ENCODE assay signal across 9 cellular contexts in genomic region chr12:92745874-92746553, GRCh38. TPM values are rescaled to one million over a fixed set of nuclear protein-coding genes. Genes with fewer than 3 reads are reported as not detected.
DNase-seq lines count a peak whose midpoint lies in the region; ATAC-seq and TF ChIP-seq lines count a peak whose summit lies in the region.
"Had no signal": no experiment of that assay in that cellular context is flagged by ENCODE, and none has a peak within 500 bp of the region (broad histone marks: within the 10 kb centered on the region; RNA-seq: fewer than 3 reads in every experiment).

No MANE protein-coding gene starts in this region.

- no peak overlapping the region for H3K4me3 Mint-ChIP-seq in activated CD8-positive, alpha-beta memory T cell treated with anti-CD3 and anti-CD28 coated beads, Interleukin-2, amount 10 ng/mL, durations not matched to agents 7 days and 5 days
- H3K4me3 Mint-ChIP-seq: activated B cell treated with CpG ODN at 0.5 μM for 24 hours had no signal

- peak overlapping the region; percentile 18 to 59 (median 58) for H3K27ac ChIP-seq in gastrocnemius medialis

- peak; percentile 89 for DNase-seq in GM03348 (ENCODE audit: low spot score)
- DNase-seq in adipocyte (ENCODE audit: low read depth) = peak; percentile 83
- DNase-seq in cardiac septum (ENCODE audit: low spot score) = peak; percentile 84
- DNase-seq in gastrocnemius medialis = peak; percentile 70 to 79
- DNase-seq in mesenteric fat pad (ENCODE audit: low spot score) = no peak
- DNase-seq in activated CD8-positive, alpha-beta memory T cell treated with anti-CD3 and anti-CD28 coated beads, Interleukin-2, amount 10 ng/mL, durations not matched to agents 7 days and 5 days = no peak
- DNase-seq in activated CD4-positive, alpha-beta T cell treated with anti-CD3 and anti-CD28 coated beads for 1 hour = no peak
- DNase-seq: activated B cell treated with CpG ODN at 0.5 μM for 24 hours had no signal

- H3K36me3 ChIP-seq in adipocyte (ENCODE audit: control insufficient read depth, insufficient read depth, low read length, severe bottlenecking) (no peaks in the 10 kb centered on the region), gastrocnemius medialis (no peaks in the 10 kb centered on the region)

- CTCF ChIA-PET in activated CD8-positive, alpha-beta memory T cell treated with anti-CD3 and anti-CD28 coated beads, Interleukin-2, amount 10 ng/mL, durations not matched to agents 7 days and 5 days (lab: Charles Lee) = no interaction called here

- in situ Hi-C loops in gastrocnemius medialis (cut with MboI; ENCODE audit: low sequenced_read_pairs in 4 of 4) = no loop called here

- H3K27me3 Mint-ChIP-seq in activated CD8-positive, alpha-beta memory T cell treated with anti-CD3 and anti-CD28 coated beads, Interleukin-2, amount 10 ng/mL, durations not matched to agents 7 days and 5 days = peaks cover 10% of the 10 kb centered on the region
- H3K27me3 Mint-ChIP-seq: activated B cell treated with CpG ODN at 0.5 μM for 24 hours had no signal

- no peaks in the 10 kb centered on the region for H3K4me1 Mint-ChIP-seq in activated CD8-positive, alpha-beta memory T cell treated with anti-CD3 and anti-CD28 coated beads, Interleukin-2, amount 10 ng/mL, durations not matched to agents 7 days and 5 days
- H3K4me1 Mint-ChIP-seq: activated B cell treated with CpG ODN at 0.5 μM for 24 hours had no signal

- ATAC-seq in gastrocnemius medialis (peak; percentile 80 to 85), HG02610 (IDR thresholded peaks at IDR 0.05; ENCODE audit: unreplicated experiment) (no peak)
- no peak for ATAC-seq in activated CD8-positive, alpha-beta memory T cell treated with anti-CD3 and anti-CD28 coated beads, Interleukin-2, amount 10 ng/mL, durations not matched to agents 7 days and 5 days

- H3K9ac ChIP-seq in adipocyte (ENCODE audit: low read length) = peak overlapping the region; percentile 65

- H3K27me3 ChIP-seq in adipocyte (replicated peaks; ENCODE audit: control insufficient read depth, insufficient read depth, low read length) (no peaks in the 10 kb centered on the region), gastrocnemius medialis (no peaks in the 10 kb centered on the region)

- intact Hi-C loops in cardiac septum (cut with DNase I) = no loop called here
- intact Hi-C loops in gastrocnemius medialis (cut with DNase I; ENCODE audit: low total_unique reads) = no loop called here

- H3K36me3 Mint-ChIP-seq in activated CD8-positive, alpha-beta memory T cell treated with anti-CD3 and anti-CD28 coated beads, Interleukin-2, amount 10 ng/mL, durations not matched to agents 7 days and 5 days = no peaks in the 10 kb centered on the region

- no peak overlapping the region for H3K27ac Mint-ChIP-seq in activated CD8-positive, alpha-beta memory T cell treated with anti-CD3 and anti-CD28 coated beads, Interleukin-2, amount 10 ng/mL, durations not matched to agents 7 days and 5 days
- H3K27ac Mint-ChIP-seq: activated B cell treated with CpG ODN at 0.5 μM for 24 hours had no signal

- TF ChIP-seq POLR2A in gastrocnemius medialis (IDR thresholded peaks at IDR 0.05) = no peak

- H3K4me1 ChIP-seq in adipocyte (ENCODE audit: control insufficient read depth, insufficient read depth, low read length) (peaks cover 21% of the 10 kb centered on the region), gastrocnemius medialis (peaks cover 9 to 19% of the 10 kb centered on the region in 2 donors)

- H3K9me3 ChIP-seq in adipocyte (ENCODE audit: control insufficient read depth, low read length) (no peaks in the 10 kb centered on the region), gastrocnemius medialis (no peaks in the 10 kb centered on the region)

- no peaks in the 10 kb centered on the region for H3K9me3 Mint-ChIP-seq in activated CD8-positive, alpha-beta memory T cell treated with anti-CD3 and anti-CD28 coated beads, Interleukin-2, amount 10 ng/mL, durations not matched to agents 7 days and 5 days (ENCODE audit: low read depth)
- H3K9me3 Mint-ChIP-seq: activated B cell treated with CpG ODN at 0.5 μM for 24 hours had no signal

- TF ChIP-seq CTCF in gastrocnemius medialis (IDR thresholded peaks at IDR 0.05 in 4 of 5, conservative IDR thresholded peaks at IDR 0.05 in 1 of 5) = no peak

- H3K4me3 ChIP-seq in adipocyte (ENCODE audit: low read length) (peak overlapping the region; percentile 55), gastrocnemius medialis (no peak overlapping the region)

RNA-seq across cellular contexts. Expression of gene PLEKHG7, which starts 43.2 kb away (rescaled TPM):
- total RNA-seq in cardiac septum (not detected), gastrocnemius medialis (not detected), mesenteric fat pad (not detected)
- not detected for total RNA-seq in activated CD8-positive, alpha-beta memory T cell treated with anti-CD3 and anti-CD28 coated beads, Interleukin-2, amount 10 ng/mL, durations not matched to agents 7 days and 5 days

Comparison
In these comparisons a context has a peak if more than half of its experiments do, and no peak if none do; other contexts are left out.
1. DNase-seq: peak in GM03348 (single experiment), adipocyte (single experiment), cardiac septum (single experiment) and gastrocnemius medialis (2 of 2); none in mesenteric fat pad (single experiment), activated CD8-positive, alpha-beta memory T cell treated with anti-CD3 and anti-CD28 coated beads, Interleukin-2, amount 10 ng/mL, durations not matched to agents 7 days and 5 days (single experiment) and activated CD4-positive, alpha-beta T cell treated with anti-CD3 and anti-CD28 coated beads for 1 hour (single experiment).
2. ATAC-seq: peak in gastrocnemius medialis (2 of 2); none in activated CD8-positive, alpha-beta memory T cell treated with anti-CD3 and anti-CD28 coated beads, Interleukin-2, amount 10 ng/mL, durations not matched to agents 7 days and 5 days (single experiment) and HG02610 (single experiment).